ENCODE assay signal across 15 cellular contexts in the genomic region with DNA sequence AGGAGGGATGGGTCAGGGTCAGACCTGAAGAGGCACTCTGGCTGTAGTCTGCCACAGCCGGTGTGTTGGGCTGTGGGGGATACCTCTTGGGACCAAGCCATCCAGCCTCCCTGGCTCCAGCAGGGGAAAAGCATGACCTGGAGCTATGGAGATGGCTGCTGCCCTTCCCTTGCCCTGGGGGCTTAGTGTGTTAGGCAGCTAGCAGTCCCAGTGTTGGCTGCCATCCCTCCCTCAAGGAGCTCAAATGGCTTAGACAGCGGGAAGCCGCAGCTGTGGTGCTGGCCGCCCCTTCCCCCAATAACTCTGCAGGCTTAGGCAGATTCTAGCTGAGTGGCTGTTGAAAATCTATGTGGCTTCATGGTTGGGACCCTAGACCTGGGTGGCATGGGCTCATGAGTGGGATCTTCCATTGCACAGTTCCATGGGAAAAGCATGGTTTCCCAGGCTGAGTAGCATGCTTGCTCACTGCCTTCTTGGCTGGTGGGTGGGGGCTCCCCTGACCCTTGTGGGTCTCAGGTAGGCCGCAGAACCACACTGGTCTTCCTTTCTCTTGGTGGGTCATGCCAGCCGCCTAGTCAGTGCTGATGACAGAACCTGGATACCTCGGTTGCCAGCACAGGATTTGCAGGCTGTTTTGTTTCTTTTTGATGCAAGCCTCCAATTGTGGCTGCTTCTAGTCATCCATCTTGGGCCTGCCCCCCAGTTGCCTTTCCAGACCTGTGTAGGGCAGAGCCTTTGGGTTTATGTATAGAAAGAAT.
"Had no signal": no experiment of that assay in that cellular context is flagged by ENCODE, and none has a peak within 500 bp of the region (broad histone marks: within the 10 kb centered on the region; RNA-seq: fewer than 3 reads in every experiment).

No MANE protein-coding gene starts in this region.

- H3K27me3 Mint-ChIP-seq: activated B cell treated with CpG ODN at 0.5 μM for 24 hours, T-cell had no signal

- ATAC-seq: body of pancreas, left lobe of liver, sciatic nerve, T-cell had no signal

- H3K27ac Mint-ChIP-seq: activated B cell treated with CpG ODN at 0.5 μM for 24 hours, T-cell had no signal

- H3K9me3 ChIP-seq: body of pancreas, esophagus muscularis mucosa, ovary, spleen had no signal

- H3K4me1 Mint-ChIP-seq: activated B cell treated with CpG ODN at 0.5 μM for 24 hours, naive B cell had no signal

- H3K4me1 ChIP-seq: esophagus muscularis mucosa had no signal

- H3K4me3 ChIP-seq: body of pancreas, coronary artery, esophagus muscularis mucosa, hepatocyte, ovary, spleen had no signal

- H3K36me3 ChIP-seq: esophagus muscularis mucosa, ovary, spleen had no signal

- H3K36me3 Mint-ChIP-seq: T-cell had no signal

- H3K27ac ChIP-seq: body of pancreas, coronary artery, esophagus muscularis mucosa, hepatocyte, ovary, spleen had no signal

- H3K4me3 Mint-ChIP-seq: activated B cell treated with CpG ODN at 0.5 μM for 24 hours; activated naive CD4-positive, alpha-beta T cell treated with anti-CD3 and anti-CD28 coated beads, Interleukin-2, amount 10 ng/mL, durations not matched to agents 7 days and 5 days; naive B cell; T-cell had no signal

- DNase-seq: activated B cell treated with CpG ODN at 0.5 μM for 24 hours; activated naive CD4-positive, alpha-beta T cell treated with anti-CD3 and anti-CD28 coated beads, Interleukin-2, amount 10 ng/mL, durations not matched to agents 7 days and 5 days; body of pancreas; caudate nucleus; islet precursor cell; midbrain; naive B cell; ovary; spleen; T-cell had no signal

- H3K27me3 ChIP-seq: body of pancreas, esophagus muscularis mucosa, hepatocyte, ovary, spleen had no signal

- H3K9me3 Mint-ChIP-seq: activated B cell treated with CpG ODN at 0.5 μM for 24 hours; activated naive CD4-positive, alpha-beta T cell treated with anti-CD3 and anti-CD28 coated beads, Interleukin-2, amount 10 ng/mL, durations not matched to agents 7 days and 5 days; naive B cell; T-cell had no signal
